ENCODE assay signal across 10 cellular contexts in genomic region chr22:46293591-46294260, GRCh38. TPM values are rescaled to one million over a fixed set of nuclear protein-coding genes. Genes with fewer than 3 reads are reported as not detected.
DNase-seq lines count a peak whose midpoint lies in the region; ATAC-seq and TF ChIP-seq lines count a peak whose summit lies in the region.
"Had no signal": no experiment of that assay in that cellular context is flagged by ENCODE, and none has a peak within 500 bp of the region (broad histone marks: within the 10 kb centered on the region; RNA-seq: fewer than 3 reads in every experiment).

No MANE protein-coding gene starts in this region.

- no peak for TF ChIP-seq POLR2A in transverse colon (IDR thresholded peaks at IDR 0.05)

- DNase-seq in activated naive CD8-positive, alpha-beta T cell treated with anti-CD3 and anti-CD28 coated beads, Interleukin-2, amount 10 ng/mL, durations not matched to agents 7 days and 5 days, result no peak
- no peak for DNase-seq in activated naive CD8-positive, alpha-beta T cell treated with anti-CD3 and anti-CD28 coated beads for 36 hours
- peak; percentile 45 for DNase-seq in activated CD8-positive, alpha-beta T cell treated with anti-CD3 and anti-CD28 coated beads, Interleukin-2, amount 10 ng/mL, durations not matched to agents 7 days and 5 days
- DNase-seq in inferior parietal cortex (ENCODE audit: extremely low spot score) (peak; percentile 22), transverse colon (peak; percentile 45), SW 1271 (lab: John Stamatoyannopoulos, UW) (no peak), T-helper 1 cell (no peak)
- DNase-seq: COR-L47 had no signal

- H3K9me3 ChIP-seq in transverse colon, result no peaks in the 10 kb centered on the region

- H3K27ac ChIP-seq in transverse colon, result peak overlapping the region in 2 of 4 donors; percentile 3 to 39
- H3K27ac ChIP-seq: HL-60 had no signal

- peak overlapping the region; percentile 80 for H3K27ac Mint-ChIP-seq in activated naive CD8-positive, alpha-beta T cell treated with anti-CD3 and anti-CD28 coated beads, Interleukin-2, amount 10 ng/mL, durations not matched to agents 7 days and 5 days
- H3K27ac Mint-ChIP-seq in activated naive CD8-positive, alpha-beta T cell treated with anti-CD3 and anti-CD28 coated beads for 36 hours, result no peak overlapping the region
- peak overlapping the region; percentile 76 for H3K27ac Mint-ChIP-seq in activated CD8-positive, alpha-beta T cell treated with anti-CD3 and anti-CD28 coated beads, Interleukin-2, amount 10 ng/mL, durations not matched to agents 7 days and 5 days

- H3K4me3 Mint-ChIP-seq in activated naive CD8-positive, alpha-beta T cell treated with anti-CD3 and anti-CD28 coated beads, Interleukin-2, amount 10 ng/mL, durations not matched to agents 7 days and 5 days, result no peak overlapping the region
- H3K4me3 Mint-ChIP-seq in activated naive CD8-positive, alpha-beta T cell treated with anti-CD3 and anti-CD28 coated beads for 36 hours, result no peak overlapping the region
- no peak overlapping the region for H3K4me3 Mint-ChIP-seq in activated CD8-positive, alpha-beta T cell treated with anti-CD3 and anti-CD28 coated beads, Interleukin-2, amount 10 ng/mL, durations not matched to agents 7 days and 5 days

- H3K36me3 ChIP-seq in transverse colon, result peaks cover 0 to 15% (median 6%) of the 10 kb centered on the region in 4 donors

- CTCF ChIA-PET in activated CD8-positive, alpha-beta T cell treated with anti-CD3 and anti-CD28 coated beads, Interleukin-2, amount 10 ng/mL, durations not matched to agents 7 days and 5 days (lab: Charles Lee), result no interaction called here

- in situ Hi-C loops in transverse colon (cut with MboI; ENCODE audit: low pct_ligation_motif_present in 1 of 4, low pct_unique_long_range_greater_than_20kb in 1 of 4, low sequenced_read_pairs in 3 of 4), result loop anchor here in 1 of 4 donors (10.0 kb wide), 1 partner anchor 149 kb away; no protein-coding TSS in a partner anchor

- 91% methylated on average over 11 of the region's 11 CpGs; no CpG with 5 or more reads in 1 of the 2 donors for WGBS in transverse colon (ENCODE audit: low coverage in 1 of 2), 2 donors

- H3K4me3 ChIP-seq in transverse colon, result no peak overlapping the region

- POLR2A ChIA-PET in activated naive CD8-positive, alpha-beta T cell treated with anti-CD3 and anti-CD28 coated beads, Interleukin-2, amount 10 ng/mL, durations not matched to agents 7 days and 5 days (lab: Charles Lee), result interaction anchor here (0.8 to 1.0 kb wide), 2 partner anchors 43 to 139 kb away, joined by 3 to 4 read pairs; no protein-coding TSS in a partner anchor
- POLR2A ChIA-PET in activated CD8-positive, alpha-beta T cell treated with anti-CD3 and anti-CD28 coated beads, Interleukin-2, amount 10 ng/mL, durations not matched to agents 7 days and 5 days (lab: Charles Lee), result no interaction called here

- peaks cover 48% of the 10 kb centered on the region for H3K4me1 Mint-ChIP-seq in activated naive CD8-positive, alpha-beta T cell treated with anti-CD3 and anti-CD28 coated beads, Interleukin-2, amount 10 ng/mL, durations not matched to agents 7 days and 5 days
- peaks cover 15% of the 10 kb centered on the region for H3K4me1 Mint-ChIP-seq in activated naive CD8-positive, alpha-beta T cell treated with anti-CD3 and anti-CD28 coated beads for 36 hours
- H3K4me1 Mint-ChIP-seq in activated CD8-positive, alpha-beta T cell treated with anti-CD3 and anti-CD28 coated beads, Interleukin-2, amount 10 ng/mL, durations not matched to agents 7 days and 5 days (ENCODE audit: low read depth), result peaks cover 68% of the 10 kb centered on the region

- no peak for ATAC-seq in activated naive CD8-positive, alpha-beta T cell treated with anti-CD3 and anti-CD28 coated beads, Interleukin-2, amount 10 ng/mL, durations not matched to agents 7 days and 5 days (ENCODE audit: low read depth)
- no peak for ATAC-seq in activated CD8-positive, alpha-beta T cell treated with anti-CD3 and anti-CD28 coated beads, Interleukin-2, amount 10 ng/mL, durations not matched to agents 7 days and 5 days
- ATAC-seq in HG02884 (IDR thresholded peaks at IDR 0.05; ENCODE audit: unreplicated experiment), result no peak

- no peak for TF ChIP-seq CTCF in transverse colon (IDR thresholded peaks at IDR 0.05)

- no peak for TF ChIP-seq EP300 in transverse colon (IDR thresholded peaks at IDR 0.05; ENCODE audit: low read depth)

- intact Hi-C loops in transverse colon (cut with DNase I; ENCODE audit: low total_unique reads), result no loop called here

- peaks cover 47% of the 10 kb centered on the region for H3K36me3 Mint-ChIP-seq in activated naive CD8-positive, alpha-beta T cell treated with anti-CD3 and anti-CD28 coated beads, Interleukin-2, amount 10 ng/mL, durations not matched to agents 7 days and 5 days
- peaks cover 29% of the 10 kb centered on the region for H3K36me3 Mint-ChIP-seq in activated naive CD8-positive, alpha-beta T cell treated with anti-CD3 and anti-CD28 coated beads for 36 hours
- peaks cover 60% of the 10 kb centered on the region for H3K36me3 Mint-ChIP-seq in activated CD8-positive, alpha-beta T cell treated with anti-CD3 and anti-CD28 coated beads, Interleukin-2, amount 10 ng/mL, durations not matched to agents 7 days and 5 days (ENCODE audit: low read depth)

- H3K27me3 ChIP-seq in transverse colon, result no peaks in the 10 kb centered on the region

- H3K27me3 Mint-ChIP-seq in activated naive CD8-positive, alpha-beta T cell treated with anti-CD3 and anti-CD28 coated beads, Interleukin-2, amount 10 ng/mL, durations not matched to agents 7 days and 5 days, result no peaks in the 10 kb centered on the region
- peaks cover 8% of the 10 kb centered on the region for H3K27me3 Mint-ChIP-seq in activated naive CD8-positive, alpha-beta T cell treated with anti-CD3 and anti-CD28 coated beads for 36 hours
- no peaks in the 10 kb centered on the region for H3K27me3 Mint-ChIP-seq in activated CD8-positive, alpha-beta T cell treated with anti-CD3 and anti-CD28 coated beads, Interleukin-2, amount 10 ng/mL, durations not matched to agents 7 days and 5 days (ENCODE audit: low read depth)

- no peaks in the 10 kb centered on the region for H3K9me3 Mint-ChIP-seq in activated naive CD8-positive, alpha-beta T cell treated with anti-CD3 and anti-CD28 coated beads, Interleukin-2, amount 10 ng/mL, durations not matched to agents 7 days and 5 days
- no peaks in the 10 kb centered on the region for H3K9me3 Mint-ChIP-seq in activated naive CD8-positive, alpha-beta T cell treated with anti-CD3 and anti-CD28 coated beads for 36 hours
- no peaks in the 10 kb centered on the region for H3K9me3 Mint-ChIP-seq in activated CD8-positive, alpha-beta T cell treated with anti-CD3 and anti-CD28 coated beads, Interleukin-2, amount 10 ng/mL, durations not matched to agents 7 days and 5 days (ENCODE audit: insufficient read depth)

- H3K4me1 ChIP-seq in transverse colon, result peaks cover 16 to 22% (median 17%) of the 10 kb centered on the region in 4 donors

RNA-seq across cellular contexts. Expression of gene GTSE1, which starts 2.9 kb away (rescaled TPM):
- 10 to 100 TPM; 64.9 to 73.8 TPM for total RNA-seq in activated naive CD8-positive, alpha-beta T cell treated with anti-CD3 and anti-CD28 coated beads, Interleukin-2, amount 10 ng/mL, durations not matched to agents 7 days and 5 days
- 10 to 100 TPM; 37.3 to 42.0 TPM for total RNA-seq in activated naive CD8-positive, alpha-beta T cell treated with anti-CD3 and anti-CD28 coated beads for 36 hours
- 100 to 1,000 TPM; 111 to 114 TPM for total RNA-seq in activated CD8-positive, alpha-beta T cell treated with anti-CD3 and anti-CD28 coated beads, Interleukin-2, amount 10 ng/mL, durations not matched to agents 7 days and 5 days
- total RNA-seq in transverse colon, result 1 to 10 TPM in 2 of 4 donors, under 1 TPM in 1, not detected in 1; 1.00 to 3.0 (median 1.2) TPM

RNA-seq across cellular contexts. Expression of gene TTC38, which starts 25.9 kb away (rescaled TPM):
- total RNA-seq in activated naive CD8-positive, alpha-beta T cell treated with anti-CD3 and anti-CD28 coated beads, Interleukin-2, amount 10 ng/mL, durations not matched to agents 7 days and 5 days, result 10 to 100 TPM; 24.3 to 25.0 TPM
- 1 to 10 TPM; 6.6 to 7.9 TPM for total RNA-seq in activated naive CD8-positive, alpha-beta T cell treated with anti-CD3 and anti-CD28 coated beads for 36 hours
- total RNA-seq in activated CD8-positive, alpha-beta T cell treated with anti-CD3 and anti-CD28 coated beads, Interleukin-2, amount 10 ng/mL, durations not matched to agents 7 days and 5 days, result 10 to 100 TPM; 20.0 to 25.1 TPM
- 100 to 1,000 TPM; 167 to 316 (median 292) TPM for total RNA-seq in transverse colon

RNA-seq across cellular contexts. Expression of gene PKDREJ, which starts 30.6 kb away (rescaled TPM):
- total RNA-seq in activated naive CD8-positive, alpha-beta T cell treated with anti-CD3 and anti-CD28 coated beads, Interleukin-2, amount 10 ng/mL, durations not matched to agents 7 days and 5 days, result not detected
- not detected for total RNA-seq in activated naive CD8-positive, alpha-beta T cell treated with anti-CD3 and anti-CD28 coated beads for 36 hours
- total RNA-seq in activated CD8-positive, alpha-beta T cell treated with anti-CD3 and anti-CD28 coated beads, Interleukin-2, amount 10 ng/mL, durations not matched to agents 7 days and 5 days, result not detected
- total RNA-seq in transverse colon, result under 1 TPM in 1 of 4 donors, not detected in 3; 0.27 TPM

RNA-seq across cellular contexts. Expression of gene TRMU, which starts 41.8 kb away (rescaled TPM):
- total RNA-seq in activated naive CD8-positive, alpha-beta T cell treated with anti-CD3 and anti-CD28 coated beads, Interleukin-2, amount 10 ng/mL, durations not matched to agents 7 days and 5 days, result 10 to 100 TPM; 76.3 to 86.4 TPM
- 10 to 100 TPM; 60.2 to 70.0 TPM for total RNA-seq in activated naive CD8-positive, alpha-beta T cell treated with anti-CD3 and anti-CD28 coated beads for 36 hours
- 10 to 100 TPM; 84.0 to 84.6 TPM for total RNA-seq in activated CD8-positive, alpha-beta T cell treated with anti-CD3 and anti-CD28 coated beads, Interleukin-2, amount 10 ng/mL, durations not matched to agents 7 days and 5 days
- total RNA-seq in transverse colon, result 10 to 100 TPM; 33.7 to 90.0 (median 38.5) TPM

RNA-seq across cellular contexts. Expression of gene CDPF1, which starts 43.6 kb away (rescaled TPM):
- total RNA-seq in activated naive CD8-positive, alpha-beta T cell treated with anti-CD3 and anti-CD28 coated beads, Interleukin-2, amount 10 ng/mL, durations not matched to agents 7 days and 5 days, result 10 to 100 TPM; 11.2 to 13.6 TPM
- total RNA-seq in activated naive CD8-positive, alpha-beta T cell treated with anti-CD3 and anti-CD28 coated beads for 36 hours, result 10 to 100 TPM in 1 of 2 experiments, 1 to 10 TPM in 1; 8.4 to 10.7 TPM
- 10 to 100 TPM; 11.6 to 11.7 TPM for total RNA-seq in activated CD8-positive, alpha-beta T cell treated with anti-CD3 and anti-CD28 coated beads, Interleukin-2, amount 10 ng/mL, durations not matched to agents 7 days and 5 days
- 10 to 100 TPM in 1 of 4 donors, 1 to 10 TPM in 2, not detected in 1; 8.2 to 11.9 (median 9.0) TPM for total RNA-seq in transverse colon

Comparison
In these comparisons a context has a peak if more than half of its experiments do, and no peak if none do; other contexts are left out.
1. DNase-seq: peak in activated CD8-positive, alpha-beta T cell treated with anti-CD3 and anti-CD28 coated beads, Interleukin-2, amount 10 ng/mL, durations not matched to agents 7 days and 5 days (single experiment), inferior parietal cortex (single experiment) and transverse colon (single experiment); none in activated naive CD8-positive, alpha-beta T cell treated with anti-CD3 and anti-CD28 coated beads, Interleukin-2, amount 10 ng/mL, durations not matched to agents 7 days and 5 days (single experiment), activated naive CD8-positive, alpha-beta T cell treated with anti-CD3 and anti-CD28 coated beads for 36 hours (single experiment), SW 1271 (0 of 2) and T-helper 1 cell (0 of 5).
2. RNA of gene GTSE1, which starts 2.9 kb away (total RNA-seq): 111 to 114 TPM in activated CD8-positive, alpha-beta T cell treated with anti-CD3 and anti-CD28 coated beads, Interleukin-2, amount 10 ng/mL, durations not matched to agents 7 days and 5 days, 64.9 to 73.8 TPM in activated naive CD8-positive, alpha-beta T cell treated with anti-CD3 and anti-CD28 coated beads, Interleukin-2, amount 10 ng/mL, durations not matched to agents 7 days and 5 days and 37.3 to 42.0 TPM in activated naive CD8-positive, alpha-beta T cell treated with anti-CD3 and anti-CD28 coated beads for 36 hours; 1.00 to 3.0 TPM in transverse colon; every median in the first group is over 4 times any median in the second.
3. RNA of gene TTC38, which starts 25.9 kb away (total RNA-seq): 167 to 316 TPM in transverse colon; 20.0 to 25.1 TPM in activated CD8-positive, alpha-beta T cell treated with anti-CD3 and anti-CD28 coated beads, Interleukin-2, amount 10 ng/mL, durations not matched to agents 7 days and 5 days, 24.3 to 25.0 TPM in activated naive CD8-positive, alpha-beta T cell treated with anti-CD3 and anti-CD28 coated beads, Interleukin-2, amount 10 ng/mL, durations not matched to agents 7 days and 5 days and 6.6 to 7.9 TPM in activated naive CD8-positive, alpha-beta T cell treated with anti-CD3 and anti-CD28 coated beads for 36 hours; every median in the first group is over 4 times any median in the second.